In genomic region chr3:71066356-71066755, GRCh38 we compare ENCODE assay signal across 9 cellular contexts.
DNase-seq lines count a peak whose midpoint lies in the region; ATAC-seq, FAIRE-seq and TF ChIP-seq lines count a peak whose summit lies in the region.
"Had no signal": no experiment of that assay in that cellular context is flagged by ENCODE, and none has a peak within 500 bp of the region (broad histone marks: within the 10 kb centered on the region; RNA-seq: fewer than 3 reads in every experiment).

No MANE protein-coding gene starts in this region.

- H3K27me3 Mint-ChIP-seq in CD4-positive, alpha-beta T cell: no peaks in the 10 kb centered on the region
- no peaks in the 10 kb centered on the region for H3K27me3 Mint-ChIP-seq in activated naive CD8-positive, alpha-beta T cell treated with anti-CD3 and anti-CD28 coated beads, Interleukin-2, amount 50 U/mL, for 24 hours
- H3K27me3 Mint-ChIP-seq in naive B cell: no peaks in the 10 kb centered on the region

- H3K27ac ChIP-seq in CD4-positive, alpha-beta T cell (ENCODE audit: low read depth, low read length): peak overlapping the region; percentile 99

- CTCF ChIA-PET in CD4-positive, alpha-beta T cell (lab: Charles Lee): no interaction called here

- peak in 1 of 10 experiments; percentile 25 for DNase-seq in CD4-positive, alpha-beta T cell
- DNase-seq in MG63 (peak; percentile 29), naive B cell (peak; percentile 61), anterior cingulate cortex (lab: John Stamatoyannopoulos, UW) (no peak), cerebellum (ENCODE audit: low spot score) (no peak), GM19239 (ENCODE audit: insufficient read length, low spot score) (no peak), COLO829 (ENCODE audit: low spot score) (no peak)
- no peak for DNase-seq in activated naive CD8-positive, alpha-beta T cell treated with anti-CD3 and anti-CD28 coated beads, Interleukin-2, amount 50 U/mL, for 24 hours

- intact Hi-C loops in CD4-positive, alpha-beta T cell (cut with DNase I, micrococcal nuclease): loop anchor here (2.0 to 10.0 kb wide), 5 partner anchors 238 to 516 kb away; partner anchors contain the start of gene FOXP1 (in 1 of the 2)

- H3K36me3 Mint-ChIP-seq in CD4-positive, alpha-beta T cell (ENCODE audit: low read depth): peaks cover 10% of the 10 kb centered on the region
- peaks cover 23% of the 10 kb centered on the region for H3K36me3 Mint-ChIP-seq in activated naive CD8-positive, alpha-beta T cell treated with anti-CD3 and anti-CD28 coated beads, Interleukin-2, amount 50 U/mL, for 24 hours (ENCODE audit: low read depth)
- H3K36me3 Mint-ChIP-seq in naive B cell: no peaks in the 10 kb centered on the region

- H3K4me3 ChIP-seq in MG63: no peak overlapping the region; the same call in 1 of the 2 replicates

- peak overlapping the region; percentile 93 for H3K4me3 Mint-ChIP-seq in CD4-positive, alpha-beta T cell
- H3K4me3 Mint-ChIP-seq in activated naive CD8-positive, alpha-beta T cell treated with anti-CD3 and anti-CD28 coated beads, Interleukin-2, amount 50 U/mL, for 24 hours: peak overlapping the region; percentile 84
- H3K4me3 Mint-ChIP-seq in naive B cell: peak overlapping the region in 6 of 8 donors; percentile 88 to 98 (median 96)

- peak overlapping the region; percentile 88 for H3K27ac Mint-ChIP-seq in CD4-positive, alpha-beta T cell
- H3K27ac Mint-ChIP-seq in activated naive CD8-positive, alpha-beta T cell treated with anti-CD3 and anti-CD28 coated beads, Interleukin-2, amount 50 U/mL, for 24 hours: peak overlapping the region; percentile 86
- H3K27ac Mint-ChIP-seq in naive B cell: peak overlapping the region in 5 of 6 donors; percentile 98 to 99 (median 99)

- no peaks in the 10 kb centered on the region for H3K9me3 Mint-ChIP-seq in CD4-positive, alpha-beta T cell
- no peaks in the 10 kb centered on the region for H3K9me3 Mint-ChIP-seq in activated naive CD8-positive, alpha-beta T cell treated with anti-CD3 and anti-CD28 coated beads, Interleukin-2, amount 50 U/mL, for 24 hours
- H3K9me3 Mint-ChIP-seq in naive B cell: no peaks in the 10 kb centered on the region

- TF ChIP-seq CTCF in CD4-positive, alpha-beta T cell (IDR thresholded peaks at IDR 0.05): no peak

- FAIRE-seq in GM19239 (lab: Jason Lieb, UNC): no peak

- H3K9me3 ChIP-seq in CD4-positive, alpha-beta T cell (ENCODE audit: control insufficient read depth, low read length): no peaks in the 10 kb centered on the region
- H3K9me3 ChIP-seq in MG63: no peaks in the 10 kb centered on the region

- peaks cover 62% of the 10 kb centered on the region for H3K4me1 Mint-ChIP-seq in CD4-positive, alpha-beta T cell (ENCODE audit: low read depth)
- H3K4me1 Mint-ChIP-seq in activated naive CD8-positive, alpha-beta T cell treated with anti-CD3 and anti-CD28 coated beads, Interleukin-2, amount 50 U/mL, for 24 hours: peaks cover 68% of the 10 kb centered on the region
- peaks cover 38 to 65% (median 63%) of the 10 kb centered on the region in 3 donors for H3K4me1 Mint-ChIP-seq in naive B cell

- no peaks in the 10 kb centered on the region for H3K27me3 ChIP-seq in CD4-positive, alpha-beta T cell (ENCODE audit: control insufficient read depth, insufficient read depth, low read length)
- H3K27me3 ChIP-seq in MG63: no peaks in the 10 kb centered on the region

- H3K36me3 ChIP-seq in MG63: no peaks in the 10 kb centered on the region

- POLR2A ChIA-PET in CD4-positive, alpha-beta T cell (lab: Charles Lee): no interaction called here

- ATAC-seq in CD4-positive, alpha-beta T cell (ENCODE audit: poor library complexity): peak; percentile 19
- ATAC-seq in activated naive CD8-positive, alpha-beta T cell treated with anti-CD3 and anti-CD28 coated beads, Interleukin-2, amount 50 U/mL, for 24 hours: peak; percentile 26
- peak; percentile 27 to 35 for ATAC-seq in naive B cell (ENCODE audit: low read depth in 2 of 2)
- ATAC-seq: HCT116 had no signal

Comparison
In these comparisons a context has a peak if more than half of its experiments do, and no peak if none do; other contexts are left out.
1. DNase-seq: peak in MG63 (single experiment) and naive B cell (single experiment); none in activated naive CD8-positive, alpha-beta T cell treated with anti-CD3 and anti-CD28 coated beads, Interleukin-2, amount 50 U/mL, for 24 hours (single experiment), anterior cingulate cortex (0 of 58), cerebellum (single experiment), GM19239 (single experiment) and COLO829 (single experiment).
2. Peak in every context shown above with its lines, with median percentiles within 50 percentile points of each other: ATAC-seq, H3K27ac Mint-ChIP-seq and H3K4me3 Mint-ChIP-seq.